8 cellular contexts compared by ENCODE assay signal in genomic region chr3:81761904-81762565, GRCh38. TPM values are rescaled to one million over a fixed set of nuclear protein-coding genes. Genes with fewer than 3 reads are reported as not detected.
DNase-seq lines count a peak whose midpoint lies in the region; ATAC-seq, FAIRE-seq and TF ChIP-seq lines count a peak whose summit lies in the region.

No MANE protein-coding gene starts in this region.

- CTCF ChIA-PET in GM12878 (lab: Yijun Ruan, JAX) = interaction anchor here (0.7 to 2.4 kb wide), 13 partner anchors 9 to 148 kb away, joined by 3 to 7 read pairs (median 4); no protein-coding TSS in a partner anchor

- H3T11ph ChIP-seq in H9 (ENCODE audit: low read length) = no peak overlapping the region

- no peak overlapping the region for H3K23ac ChIP-seq in H9 (ENCODE audit: insufficient read length, low read depth, low read length)

- no peak for TF ChIP-seq EP300 in GM12878 (IDR thresholded peaks at IDR 0.05; ENCODE audit: borderline replicate concordance in 1 of 2, control insufficient read depth in 1 of 2, low read depth in 2 of 2, low read length in 2 of 2)

- peaks cover 6 to 8% (median 6%) of the 10 kb centered on the region in 3 experiments; a peak in 4 of 7 replicates for H3K36me3 Mint-ChIP-seq in H9 (ENCODE audit: insufficient read depth in 1 of 3, low read depth in 3 of 3)

- no peak for FAIRE-seq in GM12878 (lab: Jason Lieb, UNC)

- H2AK5ac ChIP-seq in H9 (ENCODE audit: insufficient read length, low read length) = no peak overlapping the region

- no peaks in the 10 kb centered on the region; the same call in 1 of the 2 replicates for H3K27me3 Mint-ChIP-seq in H9 (ENCODE audit: low read depth)

- no peak overlapping the region for H4K91ac ChIP-seq in H9 (ENCODE audit: insufficient read length, low read depth, low read length)

- POLR2A ChIA-PET in GM12878 (lab: Charles Lee) = interaction anchor here (0.5 to 2.9 kb wide), 12 partner anchors 8 to 81 kb away, joined by 3 to 20 read pairs (median 4); no protein-coding TSS in a partner anchor

- no peak for TF ChIP-seq POLR2A in GM12878 (IDR thresholded peaks at IDR 0.05; ENCODE audit: low read depth, low read length)

- H3K4me3 Mint-ChIP-seq in H9 = peak overlapping the region; percentile 90 to 91

- H3K4me2 ChIP-seq in H9 (ENCODE audit: insufficient read depth, insufficient read length, low read length) = peak overlapping the region; percentile 57
- H3K4me2 ChIP-seq in GM12878 (ENCODE audit: control insufficient read depth, insufficient read depth) = peak overlapping the region; percentile 64

- H3K36me3 ChIP-seq in GM12878 (ENCODE audit: control insufficient read depth in 2 of 2, insufficient read depth in 2 of 2, low read length in 1 of 2) (0 out of 4 replicates have a peak, but pooled peaks cover 0 to 2% of the 10 kb centered on the region in 2 experiments), lung (ENCODE audit: control insufficient read depth in 2 of 2, insufficient read depth in 2 of 2, low read length in 2 of 2) (peaks cover 0 to 4% of the 10 kb centered on the region in 2 donors)

- no peak overlapping the region for H2AFZ ChIP-seq in H9 (ENCODE audit: low read length)
- H2AFZ ChIP-seq in GM12878 (ENCODE audit: control insufficient read depth, low read depth, low read length) = peak overlapping the region; percentile 53

- H3K79me1 ChIP-seq in H9 (ENCODE audit: insufficient read depth, low read depth, low read length, poor library complexity, severe bottlenecking) = no peaks in the 10 kb centered on the region

- in situ Hi-C loops in GM12878 (cut with MboI) = no loop called here

- H4K20me1 ChIP-seq in H9 (ENCODE audit: control insufficient read depth, insufficient read depth, insufficient read length) = no peaks in the 10 kb centered on the region
- no peaks in the 10 kb centered on the region for H4K20me1 ChIP-seq in GM12878 (ENCODE audit: control insufficient read depth, insufficient read depth)

- no peak overlapping the region for H2BK5ac ChIP-seq in H9 (ENCODE audit: insufficient read length, low read length)

- no peak overlapping the region for H2BK12ac ChIP-seq in H9 (ENCODE audit: insufficient read length, low read depth, low read length)

- no peak overlapping the region for H3K18ac ChIP-seq in H9 (ENCODE audit: insufficient read length, low read depth, low read length)

- no peak overlapping the region for H3K56ac ChIP-seq in H9 (ENCODE audit: insufficient read length, low read depth, low read length)

- intact Hi-C loops in GM12878 (cut with micrococcal nuclease; ENCODE audit: unreplicated experiment) = loop anchor here (1.0 to 10.0 kb wide), 7 partner anchors 17 to 533 kb away; no protein-coding TSS in a partner anchor

- H2BK15ac ChIP-seq in H9 (ENCODE audit: low read depth, low read length) = no peak overlapping the region

- H3K9ac ChIP-seq in H9 (ENCODE audit: extremely low read depth, insufficient read length, low read length) (peak overlapping the region; percentile 83), GM12878 (ENCODE audit: control insufficient read depth, insufficient read depth, low read length) (peak overlapping the region; percentile 91)

- no peak for TF ChIP-seq RAD21 in GM12878 (IDR thresholded peaks at IDR 0.05; ENCODE audit: insufficient read depth, low read depth, low read length)

- SMC1A ChIA-PET in GM12878 (lab: Charles Lee; ENCODE audit: uncharacterized antibody, unreplicated experiment) = interaction anchor here (0.7 to 3.3 kb wide), 13 partner anchors 9 to 147 kb away, joined by 3 to 23 read pairs (median 5); no protein-coding TSS in a partner anchor

- H4K8ac ChIP-seq in H9 (replicated peaks; ENCODE audit: insufficient read length, low read depth, low read length) = no peak overlapping the region

- peak overlapping the region in 2 of 3 experiments; percentile 54 to 90; a peak in 4 of 7 replicates for H3K27ac Mint-ChIP-seq in H9

- H4K5ac ChIP-seq in H9 (ENCODE audit: insufficient read length, low read depth, low read length) = no peak overlapping the region

- H3K4me1 Mint-ChIP-seq in H9 = peaks cover 20% of the 10 kb centered on the region in 2 experiments

- peak overlapping the region; percentile 95 for H3K27ac ChIP-seq in 22Rv1
- H3K27ac ChIP-seq in H9 (ENCODE audit: insufficient read length, low read depth, low read length) = no peak overlapping the region
- peak overlapping the region; percentile 97 for H3K27ac ChIP-seq in GM12878 (ENCODE audit: control insufficient read depth, insufficient read depth)
- peak overlapping the region; percentile 97 to 100 for H3K27ac ChIP-seq in lung (ENCODE audit: low read depth in 1 of 2, low read length in 1 of 2)

- no peak overlapping the region for H3K4ac ChIP-seq in H9 (ENCODE audit: low read depth, low read length)

- TSS peak; percentile 87 for BruUV-seq in GM12878 (replicated peaks; lab: Mats Ljungman, UMichigan)

- H3K4me1 ChIP-seq in H9 (ENCODE audit: insufficient read depth, low read length) (no peaks in the 10 kb centered on the region), GM12878 (ENCODE audit: control insufficient read depth, insufficient read depth, low read length) (peaks cover 9% of the 10 kb centered on the region), lung (ENCODE audit: control insufficient read depth in 2 of 2, insufficient read depth in 2 of 2, low read length in 2 of 2) (peaks cover 4 to 22% of the 10 kb centered on the region in 2 donors)

- no peak for DNase-seq in H9
- no peak for DNase-seq in GM12878 (ENCODE audit: low read depth, low spot score)
- no peak for DNase-seq in lung (ENCODE audit: low spot score)
- DNase-seq in iPS-NIHi11 (ENCODE audit: low spot score) = no peak
- no peak for DNase-seq in H4 (ENCODE audit: low spot score)
- DNase-seq in SW 1271 (lab: John Stamatoyannopoulos, UW) = no peak
- DNase-seq in NCI-H526 (lab: John Stamatoyannopoulos, UW) = no peak

- peaks cover 3% of the 10 kb centered on the region for H3K23me2 ChIP-seq in H9 (ENCODE audit: insufficient read length, low read depth, low read length, poor library complexity, severe bottlenecking)

- RAD21 ChIA-PET in GM12878 (lab: Charles Lee; ENCODE audit: unreplicated experiment) = interaction anchor here (0.6 to 2.6 kb wide), 12 partner anchors 9 to 148 kb away, joined by 3 to 21 read pairs (median 7); no protein-coding TSS in a partner anchor

- H3K27me3 ChIP-seq in H9 (ENCODE audit: insufficient read depth, low read length) = no peaks in the 10 kb centered on the region
- no peaks in the 10 kb centered on the region for H3K27me3 ChIP-seq in GM12878 (replicated peaks in 1 of 2; ENCODE audit: control insufficient read depth in 2 of 2, insufficient read depth in 2 of 2, low read length in 1 of 2)
- no peaks in the 10 kb centered on the region for H3K27me3 ChIP-seq in lung (ENCODE audit: control insufficient read depth, insufficient read depth)

- TF ChIP-seq CTCF in 22Rv1 (IDR thresholded peaks at IDR 0.05) (no peak), H9 (conservative IDR thresholded peaks at IDR 0.05) (no peak), GM12878 (IDR thresholded peaks at IDR 0.05 in 2 of 3, conservative IDR thresholded peaks at IDR 0.05 in 1 of 3; ENCODE audit: control insufficient read depth in 2 of 3, extremely low read depth in 1 of 3, insufficient read depth in 1 of 3, low read depth in 3 of 3, low read length in 3 of 3) (no peak), lung (IDR thresholded peaks at IDR 0.05; ENCODE audit: control extremely low read depth, extremely low read depth) (no peak)

- no peaks in the 10 kb centered on the region for H3K79me2 ChIP-seq in H9 (ENCODE audit: insufficient read depth, low read length)
- H3K79me2 ChIP-seq in GM12878 (ENCODE audit: control insufficient read depth, insufficient read depth, low read length) = peaks cover 30% of the 10 kb centered on the region

- H3K4me3 ChIP-seq in GM12878 (peak overlapping the region; percentile 67), lung (peak overlapping the region; percentile 82)

- no CpG with 5 or more reads among the region's 6 CpGs for WGBS in H9 (ENCODE audit: extremely low coverage, insufficient read length, low lambda C conversion rate)
- 40% methylated on average over 6 of the region's 6 CpGs for WGBS in GM12878 (ENCODE audit: insufficient coverage, insufficient replicate concordance, low lambda C conversion rate, missing lambda C conversion rate)
- WGBS in lung, 2 donors = 27 to 44% methylated on average over 6 of the region's 6 CpGs

- H3K14ac ChIP-seq in H9 (ENCODE audit: insufficient read depth, low read length) = no peak overlapping the region

- no peak overlapping the region for H2BK20ac ChIP-seq in H9 (ENCODE audit: low read depth, low read length, poor library complexity, severe bottlenecking)

- no peak; the same call in 1 of the 3 replicates for ATAC-seq in GM12878
- ATAC-seq in lung (ENCODE audit: insufficient read depth, low FRiP score) = no peak

- no peak overlapping the region for H2BK120ac ChIP-seq in H9 (ENCODE audit: low read depth, low read length, poor library complexity, severe bottlenecking)

- no peaks in the 10 kb centered on the region for H3K9me3 ChIP-seq in H9 (ENCODE audit: control insufficient read depth, low read depth, low read length)
- H3K9me3 ChIP-seq in GM12878 (replicated peaks; ENCODE audit: control insufficient read depth, insufficient read depth, low read length) = peaks cover 20% of the 10 kb centered on the region
- no peaks in the 10 kb centered on the region for H3K9me3 ChIP-seq in lung (ENCODE audit: control insufficient read depth in 2 of 2, insufficient read depth in 1 of 2, low read length in 1 of 2)

- no peaks in the 10 kb centered on the region; a peak in 1 of 5 replicates for H3K9me3 Mint-ChIP-seq in H9

TF ChIP-seq in GM12878, 131 proteins besides CTCF, POLR2A, EP300 and RAD21 (continues in another document):
- peak; percentile 33; the same call in 1 of the 2 replicates for TF ChIP-seq RAD51 (IDR thresholded peaks at IDR 0.05)

RNA-seq across cellular contexts. Expression of gene GBE1, which starts 0.6 kb away (rescaled TPM):
- total RNA-seq in H9 (2021) = 13.2 and 13.8 TPM in 2 replicates
- total RNA-seq in GM12878 (2013; cell fraction: nucleolus; rRNA removed) = 223 and 227 TPM in 2 replicates
- 32.4 and 36.5 TPM in 2 replicates for total RNA-seq in GM12878 (2014; rRNA removed)
- total RNA-seq in GM12878 (2014; rRNA removed; fragmentation: Illumina TruSeq; extraction: Trizol) = 50.6 and 51.0 TPM in 2 replicates
- total RNA-seq in GM12878 (2021) = 42.4 and 43.1 TPM in 2 replicates
- polyA plus RNA-seq in GM12878 (2011; ENCODE audit: low read depth) = 32.0 TPM
- polyA plus RNA-seq in GM12878 (2011; rRNA removed) = 59.5 and 88.2 TPM in 2 replicates
- polyA plus RNA-seq in GM12878 (2011; cell fraction: cytosol; rRNA removed) = 21.0 and 27.0 TPM in 2 replicates
- polyA plus RNA-seq in GM12878 (2011; cell fraction: nucleus; rRNA removed) = 32.3 and 34.5 TPM in 2 replicates
- 35.4 and 54.7 TPM in 2 replicates for polyA plus RNA-seq in GM12878 (2012)
- 40.0 and 49.0 TPM in 2 replicates for polyA plus RNA-seq in GM12878 (2014; fragmentation: Illumina TruSeq; extraction: Trizol)
- polyA plus RNA-seq in GM12878 (2014; fragmentation: Nextera tagmentation; extraction: Ambion mirVana) = 10 to 100 TPM; 21.4 to 21.8 TPM
- polyA plus RNA-seq in GM12878 (2014; rRNA removed) = 23.5 and 25.6 TPM in 2 replicates
- polyA plus RNA-seq in GM12878 (2016; fragmentation: Nextera tagmentation; extraction: Ambion mirVana) = 10 to 100 TPM; 58.0 to 62.2 TPM
- polyA minus RNA-seq in GM12878 (2011; rRNA and poly(A)+ RNA removed) = 72.0 and 82.2 TPM in 2 replicates
- polyA minus RNA-seq in GM12878 (2011; cell fraction: cytosol; rRNA and poly(A)+ RNA removed) = 19.9 and 22.7 TPM in 2 replicates
- polyA minus RNA-seq in GM12878 (2011; cell fraction: nucleus; rRNA and poly(A)+ RNA removed) = 87.9 and 109 TPM in 2 replicates
- 10 to 100 TPM; 33.9 to 39.1 TPM for total RNA-seq in lung
- 10 to 100 TPM; 10.5 to 29.4 TPM for polyA plus RNA-seq in lung
- 64.9 and 66.4 TPM in 2 replicates for total RNA-seq in H4 (2014; rRNA removed; shearing (Covaris generic))
